Comparison of ENCODE assay signal across 14 cellular contexts in genomic region chr1:93450331-93450730, GRCh38. TPM values are rescaled to one million over a fixed set of nuclear protein-coding genes. Genes with fewer than 3 reads are reported as not detected.
DNase-seq lines count a peak whose midpoint lies in the region; ATAC-seq and TF ChIP-seq lines count a peak whose summit lies in the region.
"Had no signal": no experiment of that assay in that cellular context is flagged by ENCODE, and none has a peak within 500 bp of the region (broad histone marks: within the 10 kb centered on the region; RNA-seq: fewer than 3 reads in every experiment).

No MANE protein-coding gene starts in this region.

- DNase-seq in left ventricle myocardium inferior: no peak
- no peak for DNase-seq in Right ventricle myocardium inferior (ENCODE audit: missing footprints)
- peak; percentile 14 for DNase-seq in SKM-1 (lab: John Stamatoyannopoulos, UW; ENCODE audit: unreplicated experiment)
- peak; percentile 25 for DNase-seq in germinal center (ENCODE audit: low spot score)
- DNase-seq in upper lobe of right lung: no peak
- DNase-seq in NCI-H526 treated with DMSO at 0.1 percent for 48 hours (lab: John Stamatoyannopoulos, UW): no peak
- no peak for DNase-seq in ACHN
- DNase-seq: activated CD4-positive, CD25-positive, alpha-beta regulatory T cell treated with anti-CD3 and anti-CD28 coated beads, Interleukin-2, amount 50 U/mL, for 72 hours; activated CD8-positive, alpha-beta memory T cell treated with anti-CD3 and anti-CD28 coated beads, Interleukin-2, amount 50 U/mL, for 48 hours; activated naive CD8-positive, alpha-beta T cell treated with anti-CD3 and anti-CD28 coated beads for 36 hours; hypothalamus; Karpas-422; NCI-H2107 had no signal

- H3K27ac ChIP-seq in left ventricle myocardium inferior (replicated peaks): no peak overlapping the region
- H3K27ac ChIP-seq in upper lobe of right lung: no peak overlapping the region

- H3K4me3 ChIP-seq in left ventricle myocardium inferior (peak overlapping the region; percentile 3), upper lobe of right lung (peak overlapping the region; percentile 78)

- in situ Hi-C loops in ACHN (cut with HindIII; ENCODE audit: low pct_ligation_motif_present, low pct_unique_long_range_greater_than_20kb, low sequenced_read_pairs): no loop called here

- intact Hi-C loops in left ventricle myocardium inferior (cut with micrococcal nuclease) (no loop called here), Right ventricle myocardium inferior (cut with DNase I) (no loop called here), upper lobe of right lung (cut with DNase I) (no loop called here)

- H3K27me3 ChIP-seq in left ventricle myocardium inferior (ENCODE audit: low read depth) (no peaks in the 10 kb centered on the region), upper lobe of right lung (peaks cover 25% of the 10 kb centered on the region)

- no peak for TF ChIP-seq CTCF in left ventricle myocardium inferior (IDR thresholded peaks at IDR 0.05; ENCODE audit: borderline replicate concordance)
- no peak for TF ChIP-seq CTCF in upper lobe of right lung (IDR thresholded peaks at IDR 0.05)

- H3K9me3 ChIP-seq in left ventricle myocardium inferior (replicated peaks) (no peaks in the 10 kb centered on the region), upper lobe of right lung (no peaks in the 10 kb centered on the region)

- H3K36me3 ChIP-seq in left ventricle myocardium inferior (no peaks in the 10 kb centered on the region), upper lobe of right lung (no peaks in the 10 kb centered on the region)

- no peak for ATAC-seq in Right ventricle myocardium inferior
- ATAC-seq in upper lobe of right lung: no peak
- no peak for ATAC-seq in HG03571 (IDR thresholded peaks at IDR 0.05; ENCODE audit: unreplicated experiment)

- peaks cover 39% of the 10 kb centered on the region for H3K4me1 ChIP-seq in left ventricle myocardium inferior
- H3K4me1 ChIP-seq in upper lobe of right lung: no peaks in the 10 kb centered on the region

RNA-seq across cellular contexts. Expression of gene FNBP1L, which starts 2.4 kb away (rescaled TPM):
- total RNA-seq in left ventricle myocardium inferior (28.0 TPM), Right ventricle myocardium inferior (24.8 TPM), upper lobe of right lung (50.0 TPM)

Comparison
In these comparisons a context has a peak if more than half of its experiments do, and no peak if none do; other contexts are left out.
1. DNase-seq: peak in SKM-1 (single experiment) and germinal center (single experiment); none in left ventricle myocardium inferior (single experiment), Right ventricle myocardium inferior (single experiment), upper lobe of right lung (single experiment), NCI-H526 treated with DMSO at 0.1 percent for 48 hours (single experiment) and ACHN (single experiment).